ENCODE assay signal across 1 cellular context in genomic region chr9:92506184-92506857, GRCh38.
TF ChIP-seq lines count a peak whose summit lies in the region.

No MANE protein-coding gene starts in this region.

TF ChIP-seq in K562, 482 proteins besides CTCF, POLR2A, EP300 and RAD21:
- peak; percentile 74 for TF ChIP-seq PRDM10 (IDR thresholded peaks at IDR 0.05; ENCODE audit: partially characterized antibody)
- TF ChIP-seq FOSL1 (tag; conservative IDR thresholded peaks at IDR 0.05) = peak; percentile 40; the same call in 1 of the 2 replicates
- no peak for TF ChIP-seq ZBTB40 (IDR thresholded peaks at IDR 0.05)
- TF ChIP-seq ZBTB40 (CRISPR knock-in tag; IDR thresholded peaks at IDR 0.05) = no peak
TF ChIP-seq in K562: peak in this region for 2.
